ENCODE assay signal across 8 cellular contexts in genomic region chr12:121806556-121807308, GRCh38. TPM values are rescaled to one million over a fixed set of nuclear protein-coding genes. Genes with fewer than 3 reads are reported as not detected.
DNase-seq lines count a peak whose midpoint lies in the region; ATAC-seq and TF ChIP-seq lines count a peak whose summit lies in the region.

No MANE protein-coding gene starts in this region.

- TF ChIP-seq CTCF in foreskin keratinocyte (conservative IDR thresholded peaks at IDR 0.05): no peak

- H3K4me1 ChIP-seq in foreskin keratinocyte: peaks cover 16% of the 10 kb centered on the region

- H3K36me3 ChIP-seq in SK-N-MC (ENCODE audit: insufficient read depth, low read length): peaks cover 32% of the 10 kb centered on the region

- H3K27me3 ChIP-seq in foreskin keratinocyte: no peaks in the 10 kb centered on the region

- H3K4me3 ChIP-seq in SK-N-MC: peak overlapping the region; percentile 95

- H3K9ac ChIP-seq in SK-N-MC (ENCODE audit: insufficient read length): peak overlapping the region; percentile 22

- intact Hi-C loops in sciatic nerve (cut with DNase I): no loop called here

- no peaks in the 10 kb centered on the region for H3K9me3 ChIP-seq in SK-N-MC (ENCODE audit: low read depth, low read length)

- peak; percentile 12 for DNase-seq in NCI-H748 (lab: John Stamatoyannopoulos, UW; ENCODE audit: unreplicated experiment)
- DNase-seq in NCI-H748 treated with DMSO at 0.1 percent for 48 hours (lab: John Stamatoyannopoulos, UW): no peak
- no peak for DNase-seq in SK-N-MC (ENCODE audit: low read depth, low spot score)
- DNase-seq in foreskin keratinocyte: no peak
- DNase-seq in sciatic nerve (ENCODE audit: low spot score): no peak
- no peak for DNase-seq in activated CD4-positive, CD25-positive, alpha-beta regulatory T cell treated with anti-CD3 and anti-CD28 coated beads, Interleukin-2, amount 50 U/mL, for 72 hours

- H3K27ac ChIP-seq in SK-N-MC (peak overlapping the region; percentile 42; the same call in 1 of the 2 replicates), foreskin keratinocyte (peak overlapping the region; percentile 32)

- ATAC-seq in foreskin keratinocyte: no peak
- peak; percentile 14 for ATAC-seq in sciatic nerve
- ATAC-seq in GM21423 (IDR thresholded peaks at IDR 0.05; ENCODE audit: unreplicated experiment): no peak
- no peak for ATAC-seq in GM19023 (IDR thresholded peaks at IDR 0.05; ENCODE audit: unreplicated experiment)

RNA-seq across cellular contexts. Expression of gene SETD1B, which starts 2.9 kb away (rescaled TPM):
- 5.5 and 6.1 TPM in 2 replicates for total RNA-seq in foreskin keratinocyte
- 2.2 and 2.6 TPM in 2 replicates for polyA plus RNA-seq in foreskin keratinocyte
- total RNA-seq in sciatic nerve: 26.3 TPM

RNA-seq across cellular contexts. Expression of gene RHOF, which starts 13.2 kb away (rescaled TPM):
- total RNA-seq in foreskin keratinocyte: 5.0 and 5.5 TPM in 2 replicates
- 4.8 and 6.0 TPM in 2 replicates for polyA plus RNA-seq in foreskin keratinocyte
- total RNA-seq in sciatic nerve: 12.1 TPM

RNA-seq across cellular contexts. Expression of gene HPD, which starts 51.9 kb away (rescaled TPM):
- total RNA-seq in foreskin keratinocyte (not detected in 2 replicates), sciatic nerve (0.40 TPM)
- not detected in 2 replicates for polyA plus RNA-seq in foreskin keratinocyte
